21 cellular contexts compared by ENCODE assay signal in the genomic region with DNA sequence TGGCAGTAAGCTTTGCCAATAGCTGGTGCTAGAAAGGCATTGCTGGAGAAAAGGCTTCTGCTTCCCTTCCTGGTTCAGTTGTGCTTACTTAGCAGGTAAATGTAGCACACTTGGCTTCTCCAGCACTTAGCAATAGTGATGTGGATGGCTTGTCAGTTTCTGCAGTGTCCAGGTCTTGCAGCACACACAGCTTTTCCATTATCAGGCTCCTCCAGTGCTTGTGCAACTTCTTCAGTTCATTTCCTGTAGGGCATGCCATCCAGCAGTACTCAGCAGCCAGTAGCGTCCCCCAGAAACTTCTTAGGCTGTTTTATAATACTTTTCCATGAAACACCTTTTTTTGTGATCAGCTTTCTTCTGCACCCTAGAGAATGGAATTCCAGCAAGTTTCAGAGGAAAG.
DNase-seq lines count a peak whose midpoint lies in the region; ATAC-seq, FAIRE-seq and TF ChIP-seq lines count a peak whose summit lies in the region.
"Had no signal": no experiment of that assay in that cellular context is flagged by ENCODE, and none has a peak within 500 bp of the region (broad histone marks: within the 10 kb centered on the region; RNA-seq: fewer than 3 reads in every experiment).

No MANE protein-coding gene starts in this region.

- no peak overlapping the region for H3K9ac ChIP-seq in IMR-90 (ENCODE audit: low read depth, low read length)
- H3K9ac ChIP-seq in mammary epithelial cell (ENCODE audit: insufficient read depth, low read length), result no peak overlapping the region
- H3K9ac ChIP-seq: KMS-11 had no signal

- intact Hi-C loops in IMR-90 (cut with micrococcal nuclease), result no loop called here
- intact Hi-C loops in mammary epithelial cell (cut with micrococcal nuclease), result no loop called here

- H3K4me2 ChIP-seq in IMR-90 (ENCODE audit: low read depth, low read length) (no peak overlapping the region), mammary epithelial cell (ENCODE audit: insufficient read depth, low read depth, low read length) (no peak overlapping the region)
- H3K4me2 ChIP-seq: KMS-11 had no signal

- no peak overlapping the region for H4K8ac ChIP-seq in IMR-90 (ENCODE audit: low read depth in 2 of 2, low read length in 2 of 2)

- dilution Hi-C loops in IMR-90 (cut with HindIII; ENCODE audit: low sequenced_read_pairs, unreplicated experiment) (no loop called here), mammary epithelial cell (cut with HindIII; ENCODE audit: low sequenced_read_pairs) (no loop called here)

- H2BK120ac ChIP-seq in IMR-90 (ENCODE audit: low read depth, low read length), result peak overlapping the region; percentile 48; the same call in 1 of the 2 replicates

- H3K36me3 ChIP-seq in IMR-90 (ENCODE audit: control insufficient read depth, insufficient read depth, low read length) (no peaks in the 10 kb centered on the region), mammary epithelial cell (ENCODE audit: insufficient read depth, low read length) (no peaks in the 10 kb centered on the region)
- H3K36me3 ChIP-seq: gastrocnemius medialis, WERI-Rb-1 had no signal

- H3K27ac ChIP-seq in IMR-90 (ENCODE audit: insufficient read depth, low read length) (no peak overlapping the region), mammary epithelial cell (ENCODE audit: insufficient read depth, low read depth, low read length) (no peak overlapping the region)
- H3K27ac ChIP-seq: gastrocnemius medialis, KMS-11, RWPE1, WERI-Rb-1 had no signal

- no peak overlapping the region; the same call in 1 of the 2 replicates for H3K18ac ChIP-seq in IMR-90 (ENCODE audit: low read depth, low read length)

- no peak overlapping the region for H3K4ac ChIP-seq in IMR-90 (ENCODE audit: low read depth, low read length)

- no peak overlapping the region for H3K56ac ChIP-seq in IMR-90 (ENCODE audit: extremely low read depth, insufficient read depth, low read length)

- H4K20me1 ChIP-seq in IMR-90 (ENCODE audit: insufficient read depth, low read length), result no peaks in the 10 kb centered on the region
- H4K20me1 ChIP-seq in mammary epithelial cell (ENCODE audit: insufficient read depth, low read length), result no peaks in the 10 kb centered on the region

- H2BK20ac ChIP-seq in IMR-90 (ENCODE audit: low read depth, low read length), result no peak overlapping the region

- H4K5ac ChIP-seq in IMR-90 (ENCODE audit: low read depth, low read length), result no peak overlapping the region

- peaks cover 2% of the 10 kb centered on the region; the same call in 1 of the 2 replicates for H3K4me1 ChIP-seq in IMR-90 (ENCODE audit: control insufficient read depth, insufficient read depth, low read length)
- no peaks in the 10 kb centered on the region for H3K4me1 ChIP-seq in mammary epithelial cell (ENCODE audit: insufficient read depth, low read length)
- H3K4me1 ChIP-seq: gastrocnemius medialis had no signal

- no peaks in the 10 kb centered on the region for H3K27me3 ChIP-seq in IMR-90 (ENCODE audit: control insufficient read depth, insufficient read depth, low read length)
- H3K27me3 ChIP-seq in mammary epithelial cell (ENCODE audit: insufficient read depth, low read length), result no peaks in the 10 kb centered on the region
- H3K27me3 ChIP-seq: gastrocnemius medialis had no signal

- peak; percentile 42; the same call in 1 of the 2 replicates for ATAC-seq in IMR-90 (ENCODE audit: low read depth)
- no peak for ATAC-seq in activated CD4-positive, CD25-positive, alpha-beta regulatory T cell treated with anti-CD3 and anti-CD28 coated beads, Interleukin-2, amount 50 U/mL, for 24 hours
- ATAC-seq: activated CD8-positive, alpha-beta T cell treated with anti-CD3 and anti-CD28 coated beads, Interleukin-2, amount 10 ng/mL, durations not matched to agents 7 days and 5 days; gastrocnemius medialis; left ventricle myocardium superior had no signal

- TF ChIP-seq POLR2A in IMR-90 (IDR thresholded peaks at IDR 0.05; ENCODE audit: low read depth, low read length), result no peak

- WGBS in IMR-90 (ENCODE audit: extremely low coverage in 2 of 2, insufficient read length in 1 of 2), 2 experiments, result no CpG with 5 or more reads among the region's 1 CpG
- 57% methylated on average over 1 of the region's 1 CpG for WGBS in mammary epithelial cell (ENCODE audit: low coverage, missing lambda C conversion rate)

- H3K79me1 ChIP-seq in IMR-90 (ENCODE audit: low read depth in 1 of 2, low read length in 2 of 2), result no peaks in the 10 kb centered on the region

- H2AFZ ChIP-seq in IMR-90 (replicated peaks; ENCODE audit: low read length, poor library complexity) (no peak overlapping the region), mammary epithelial cell (ENCODE audit: low read depth, low read length) (peak overlapping the region; percentile 22)

- H3K4me3 ChIP-seq in IMR-90 (ENCODE audit: insufficient read depth, low read depth, low read length) (no peak overlapping the region), mammary epithelial cell (replicated peaks in 1 of 3; ENCODE audit: insufficient read depth in 1 of 3, low read depth in 2 of 3, low read length in 3 of 3) (no peak overlapping the region)
- H3K4me3 ChIP-seq: gastrocnemius medialis had no signal

- H3K23ac ChIP-seq in IMR-90 (ENCODE audit: low read depth, low read length), result 0 out of 2 replicates have a peak overlapping the region, but pooled peaks have one; percentile 29

- H3K79me2 ChIP-seq in mammary epithelial cell (ENCODE audit: insufficient read depth, low read length), result no peaks in the 10 kb centered on the region

- H4K91ac ChIP-seq in IMR-90 (ENCODE audit: insufficient read depth, low read depth, low read length), result no peak overlapping the region

- H2BK15ac ChIP-seq in IMR-90 (ENCODE audit: low read depth, low read length), result no peak overlapping the region

- in situ Hi-C loops in IMR-90 (cut with MboI; ENCODE audit: low sequenced_read_pairs) (no loop called here), mammary epithelial cell (cut with MboI; ENCODE audit: low sequenced_read_pairs in 2 of 2) (no loop called here)

- H2AK5ac ChIP-seq in IMR-90 (ENCODE audit: low read depth, low read length), result no peak overlapping the region

- H2AK9ac ChIP-seq in IMR-90 (replicated peaks; ENCODE audit: low read depth, low read length, poor library complexity), result no peak overlapping the region

- no peak for FAIRE-seq in GM19239 (lab: Jason Lieb, UNC)

- CTCF ChIA-PET in IMR-90 (lab: Yijun Ruan, JAX) (no interaction called here), mammary epithelial cell (lab: Charles Lee; ENCODE audit: low non-redundant PET) (interaction anchor here (0.7 kb wide), 1 partner anchor 52 kb away, joined by 3 read pairs; no protein-coding TSS in a partner anchor)

- no peak for TF ChIP-seq RAD21 in IMR-90 (IDR thresholded peaks at IDR 0.05; ENCODE audit: low read length)

- POLR2A ChIA-PET in IMR-90 (lab: Charles Lee; ENCODE audit: unreplicated experiment), result no interaction called here

- 0 out of 2 replicates have a peak overlapping the region, but pooled peaks have one; percentile 48 for H3K14ac ChIP-seq in IMR-90 (replicated peaks; ENCODE audit: low read depth, low read length)

- no peak for TF ChIP-seq CTCF in IMR-90 (conservative IDR thresholded peaks at IDR 0.05; ENCODE audit: low read depth, low read length)
- TF ChIP-seq CTCF in mammary epithelial cell (conservative IDR thresholded peaks at IDR 0.05 in 1 of 2, IDR thresholded peaks at IDR 0.05 in 1 of 2; ENCODE audit: extremely low read depth in 1 of 2, insufficient read depth in 1 of 2, low read depth in 1 of 2, low read length in 2 of 2), result no peak

- DNase-seq in AG20443 (ENCODE audit: low spot score) (peak; percentile 62), IMR-90 (peak; percentile 50), mammary epithelial cell (peak; percentile 57), iris pigment epithelial cell (ENCODE audit: low read depth) (peak; percentile 84), NCI-H1105 (lab: John Stamatoyannopoulos, UW) (no peak), GM19239 (ENCODE audit: insufficient read length, low spot score) (no peak), RPMI8226 (no peak)
- DNase-seq: activated CD8-positive, alpha-beta T cell treated with anti-CD3 and anti-CD28 coated beads, Interleukin-2, amount 10 ng/mL, durations not matched to agents 7 days and 5 days; activated naive CD8-positive, alpha-beta T cell treated with anti-CD3 and anti-CD28 coated beads, Interleukin-2, amount 10 ng/mL, durations not matched to agents 7 days and 5 days; central memory CD4-positive, alpha-beta T cell; effector CD8-positive, alpha-beta T cell; gastrocnemius medialis; GOT3; left ventricle myocardium superior; occipital lobe; stimulated activated CD4-positive, alpha-beta T cell treated with anti-CD3 and anti-CD28 coated beads, Interleukin-2, amount 100 ng/mL, for 48 hours; T-helper 1 cell; WERI-Rb-1 had no signal

- BruUV-seq in IMR-90 (replicated peaks; lab: Mats Ljungman, UMichigan) (no TSS peak), mammary epithelial cell (replicated peaks; lab: Mats Ljungman, UMichigan) (no TSS peak)

- H3K9me3 ChIP-seq in IMR-90 (ENCODE audit: control insufficient read depth, insufficient read depth, low read length) (no peaks in the 10 kb centered on the region), mammary epithelial cell (replicated peaks; ENCODE audit: insufficient read depth, low read length) (no peaks in the 10 kb centered on the region)
- H3K9me3 ChIP-seq: gastrocnemius medialis had no signal

- 0 out of 2 replicates have a peak, but pooled peaks cover 2% of the 10 kb centered on the region for H3K9me1 ChIP-seq in IMR-90 (ENCODE audit: insufficient read depth, low read length)

- no peak overlapping the region for H2BK5ac ChIP-seq in IMR-90 (ENCODE audit: low read depth, low read length, poor library complexity, severe bottlenecking)

TF ChIP-seq in IMR-90, 13 proteins besides CTCF, POLR2A, EP300 and RAD21:
- TF ChIP-seq BHLHE40 (IDR thresholded peaks at IDR 0.05; ENCODE audit: low read depth, low read length) (no peak), CHD1 (IDR thresholded peaks at IDR 0.05; ENCODE audit: low read depth, low read length) (no peak), FOS (IDR thresholded peaks at IDR 0.05; ENCODE audit: low read depth, low read length) (no peak), CEBPB (IDR thresholded peaks at IDR 0.05; ENCODE audit: low read depth, low read length) (peak; percentile 74), RCOR1 (IDR thresholded peaks at IDR 0.05; ENCODE audit: insufficient replicate concordance, low read length) (no peak)

Comparison
In these comparisons a context has a peak if more than half of its experiments do, and no peak if none do; other contexts are left out.
1. DNase-seq: peak in AG20443 (single experiment), IMR-90 (single experiment), mammary epithelial cell (single experiment) and iris pigment epithelial cell (single experiment); none in NCI-H1105 (single experiment), GM19239 (single experiment) and RPMI8226 (single experiment).